ENCODE assay signal across 19 cellular contexts in genomic region chr1:30478799-30479198, GRCh38.
"Had no signal": no experiment of that assay in that cellular context is flagged by ENCODE, and none has a peak within 500 bp of the region (broad histone marks: within the 10 kb centered on the region; RNA-seq: fewer than 3 reads in every experiment).

No MANE protein-coding gene starts in this region.

- H3K27me3 ChIP-seq: neural progenitor cell, right lobe of liver had no signal

- H3K27ac ChIP-seq: heart left ventricle, neural progenitor cell, parathyroid adenoma, psoas muscle, right lobe of liver, skin epidermis, tibial artery had no signal

- H3K36me3 Mint-ChIP-seq: neural progenitor cell had no signal

- H3K4me1 ChIP-seq: heart left ventricle, neural progenitor cell, parathyroid adenoma, psoas muscle, right lobe of liver, tibial artery had no signal

- H3K27ac Mint-ChIP-seq: natural killer cell treated with Interleukin-12 subunit alpha and Interleukin-12 subunit beta and Interleukin-15 and Interleukin-18, amount 100 ng/mL, for 72 hours; neural progenitor cell had no signal

- H3K4me3 ChIP-seq: heart left ventricle, neural progenitor cell, psoas muscle, right lobe of liver, skin epidermis, tibial artery had no signal

- H3K4me3 Mint-ChIP-seq: central memory CD8-positive, alpha-beta T cell; natural killer cell treated with Interleukin-12 subunit alpha and Interleukin-12 subunit beta and Interleukin-15 and Interleukin-18, amount 100 ng/mL, for 72 hours; neural progenitor cell had no signal

- H3K9me3 ChIP-seq: right lobe of liver had no signal

- ATAC-seq: esophagus mucosa; heart left ventricle; left lobe of liver; natural killer cell treated with Interleukin-12 subunit alpha and Interleukin-12 subunit beta and Interleukin-15 and Interleukin-18, amount 100 ng/mL, for 72 hours; psoas muscle; right lobe of liver; stimulated activated naive CD8-positive, alpha-beta T cell treated with anti-CD3 and anti-CD28 coated beads, Interleukin-15, Interleukin-2, amounts not matched to agents 100 U/mL and 50 U/mL, for 24 hours had no signal

- H3K4me1 Mint-ChIP-seq: central memory CD8-positive, alpha-beta T cell; neural progenitor cell had no signal

- H3K36me3 ChIP-seq: heart left ventricle, neural progenitor cell, right lobe of liver, tibial artery had no signal

- DNase-seq: effector memory CD4-positive, alpha-beta T cell; heart left ventricle; hypothalamus; islet precursor cell; midbrain; occipital lobe; psoas muscle; retina; right lobe of liver; stimulated activated CD4-positive, alpha-beta T cell treated with anti-CD3 and anti-CD28 coated beads, Interleukin-12 subunit alpha, Interleukin-12 subunit beta, amount 100 ng/mL, for 4 hours; stimulated activated naive CD8-positive, alpha-beta T cell treated with anti-CD3 and anti-CD28 coated beads, Interleukin-15, Interleukin-2, amounts not matched to agents 100 U/mL and 50 U/mL, for 24 hours had no signal

- H3K27me3 Mint-ChIP-seq: central memory CD8-positive, alpha-beta T cell had no signal
